Comparison of ENCODE assay signal across 8 cellular contexts in the genomic region with DNA sequence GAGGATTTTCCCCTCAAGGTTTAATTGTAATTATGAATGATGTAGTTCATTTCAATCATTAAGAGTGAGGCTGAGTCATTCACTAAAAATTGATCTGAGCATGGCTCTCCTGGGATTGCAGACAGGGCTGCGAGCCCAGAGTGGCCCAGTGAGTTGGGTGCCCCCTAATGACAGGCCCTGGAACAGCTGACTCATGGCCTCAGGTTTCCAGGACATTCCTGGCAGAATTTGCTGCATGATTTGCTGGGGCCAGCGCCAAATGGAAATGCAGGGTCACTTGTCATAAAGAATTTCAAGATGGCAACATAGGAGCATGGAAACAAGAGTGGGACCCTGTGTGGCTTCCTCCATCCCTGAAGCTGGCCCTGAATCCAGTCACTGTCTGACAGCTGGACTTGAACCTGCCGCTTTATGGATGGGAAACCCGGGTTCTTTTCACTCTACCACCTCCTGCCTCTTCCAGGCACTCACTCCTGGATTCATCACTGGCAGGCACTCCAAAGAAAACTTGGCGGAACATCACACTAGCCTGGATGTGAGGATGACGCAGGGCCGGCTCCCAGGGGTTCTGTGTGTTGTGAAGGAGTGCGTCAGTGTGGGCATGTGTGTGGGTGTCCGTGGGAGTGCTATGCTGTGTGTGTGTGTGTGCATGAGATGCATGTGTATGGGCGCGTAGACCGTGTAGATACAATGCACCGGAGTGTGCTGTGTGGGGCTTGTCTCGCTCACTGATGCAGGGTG. TPM values are rescaled to one million over a fixed set of nuclear protein-coding genes. Genes with fewer than 3 reads are reported as not detected.
DNase-seq lines count a peak whose midpoint lies in the region; ATAC-seq and TF ChIP-seq lines count a peak whose summit lies in the region.

No MANE protein-coding gene starts in this region.

- peak; percentile 83 for DNase-seq in Daoy (ENCODE audit: low read depth)
- peak; percentile 18 for DNase-seq in SK-N-DZ (ENCODE audit: low spot score)
- peak; percentile 59 to 68 for DNase-seq in cardiac muscle cell (ENCODE audit: low read depth in 1 of 2, low spot score in 1 of 2)
- no peak for DNase-seq in stimulated activated naive B cell treated with anti-CD40 and anti-IgM and Interleukin-4, amounts not matched to agents 10 μg/mL and 1 μg/mL and 100 μg/mL, for 72 hours
- DNase-seq in activated T-cell treated with anti-CD3 and anti-CD28 coated beads, Interleukin-2, amount 50 U/mL, for 72 hours: no peak

- H3K36me3 ChIP-seq in HUES6 (ENCODE audit: control insufficient read depth, insufficient read depth, low read length): no peaks in the 10 kb centered on the region
- no peaks in the 10 kb centered on the region for H3K36me3 ChIP-seq in cardiac muscle cell

- no peak overlapping the region for H3K4me3 Mint-ChIP-seq in stimulated activated naive B cell treated with anti-CD40 and anti-IgM and Interleukin-4, amounts not matched to agents 10 μg/mL and 1 μg/mL and 100 μg/mL, for 72 hours
- no peak overlapping the region for H3K4me3 Mint-ChIP-seq in activated T-cell treated with anti-CD3 and anti-CD28 coated beads, Interleukin-2, amount 50 U/mL, for 72 hours

- H3K4me1 Mint-ChIP-seq in stimulated activated naive B cell treated with anti-CD40 and anti-IgM and Interleukin-4, amounts not matched to agents 10 μg/mL and 1 μg/mL and 100 μg/mL, for 72 hours: no peaks in the 10 kb centered on the region
- H3K4me1 Mint-ChIP-seq in activated T-cell treated with anti-CD3 and anti-CD28 coated beads, Interleukin-2, amount 50 U/mL, for 72 hours (ENCODE audit: low read depth): no peaks in the 10 kb centered on the region

- no peaks in the 10 kb centered on the region for H3K9me3 ChIP-seq in HUES6 (ENCODE audit: control insufficient read depth, insufficient read depth, low read depth, low read length)
- H3K9me3 ChIP-seq in cardiac muscle cell (ENCODE audit: low read depth): no peaks in the 10 kb centered on the region

- peak overlapping the region; percentile 30 for H3K9ac ChIP-seq in HUES6 (ENCODE audit: low read length)

- peak; percentile 46 to 47 for ATAC-seq in stimulated activated naive B cell treated with anti-CD40 and anti-IgM and Interleukin-4, amounts not matched to agents 10 μg/mL and 1 μg/mL and 100 μg/mL, for 72 hours (replicated peaks)
- no peak for ATAC-seq in activated T-cell treated with anti-CD3 and anti-CD28 coated beads, Interleukin-2, amount 50 U/mL, for 72 hours (replicated peaks in 1 of 2)
- ATAC-seq in GM18505 (IDR thresholded peaks at IDR 0.05; ENCODE audit: unreplicated experiment): no peak
- ATAC-seq in HG02938 (IDR thresholded peaks at IDR 0.05; ENCODE audit: unreplicated experiment): no peak

- TF ChIP-seq CTCF in cardiac muscle cell (IDR thresholded peaks at IDR 0.05; ENCODE audit: low read depth, low read length): peak; percentile 74

- H3K27me3 ChIP-seq in HUES6 (ENCODE audit: control insufficient read depth, insufficient read depth, low read length) (no peaks in the 10 kb centered on the region), cardiac muscle cell (no peaks in the 10 kb centered on the region)

- H3K9me3 Mint-ChIP-seq in stimulated activated naive B cell treated with anti-CD40 and anti-IgM and Interleukin-4, amounts not matched to agents 10 μg/mL and 1 μg/mL and 100 μg/mL, for 72 hours: no peaks in the 10 kb centered on the region
- H3K9me3 Mint-ChIP-seq in activated T-cell treated with anti-CD3 and anti-CD28 coated beads, Interleukin-2, amount 50 U/mL, for 72 hours: no peaks in the 10 kb centered on the region

- H3K36me3 Mint-ChIP-seq in stimulated activated naive B cell treated with anti-CD40 and anti-IgM and Interleukin-4, amounts not matched to agents 10 μg/mL and 1 μg/mL and 100 μg/mL, for 72 hours: no peaks in the 10 kb centered on the region
- no peaks in the 10 kb centered on the region for H3K36me3 Mint-ChIP-seq in activated T-cell treated with anti-CD3 and anti-CD28 coated beads, Interleukin-2, amount 50 U/mL, for 72 hours (ENCODE audit: insufficient read depth in 2 of 2)

- no peak overlapping the region for H3K27ac Mint-ChIP-seq in stimulated activated naive B cell treated with anti-CD40 and anti-IgM and Interleukin-4, amounts not matched to agents 10 μg/mL and 1 μg/mL and 100 μg/mL, for 72 hours
- no peak overlapping the region for H3K27ac Mint-ChIP-seq in activated T-cell treated with anti-CD3 and anti-CD28 coated beads, Interleukin-2, amount 50 U/mL, for 72 hours

- TF ChIP-seq POLR2A in GM18505 (IDR thresholded peaks at IDR 0.05; ENCODE audit: borderline replicate concordance, extremely low read depth, insufficient read depth, insufficient read length): no peak

- peaks cover 19% of the 10 kb centered on the region; the same call in 1 of the 2 replicates for H3K4me1 ChIP-seq in HUES6 (ENCODE audit: control insufficient read depth, insufficient read depth, low read length)
- H3K4me1 ChIP-seq in cardiac muscle cell (ENCODE audit: low read depth): no peaks in the 10 kb centered on the region

- H3K4me3 ChIP-seq in HUES6 (ENCODE audit: low read depth, low read length) (no peak overlapping the region), cardiac muscle cell (no peak overlapping the region)

- peaks cover 0 to 4% of the 10 kb centered on the region in 2 donors for H3K27me3 Mint-ChIP-seq in stimulated activated naive B cell treated with anti-CD40 and anti-IgM and Interleukin-4, amounts not matched to agents 10 μg/mL and 1 μg/mL and 100 μg/mL, for 72 hours
- no peaks in the 10 kb centered on the region for H3K27me3 Mint-ChIP-seq in activated T-cell treated with anti-CD3 and anti-CD28 coated beads, Interleukin-2, amount 50 U/mL, for 72 hours (ENCODE audit: low read depth)

- no peak overlapping the region for H3K27ac ChIP-seq in HUES6 (ENCODE audit: low read depth, low read length)
- no peak overlapping the region for H3K27ac ChIP-seq in cardiac muscle cell

RNA-seq across cellular contexts. Expression of a gene that starts 15.2 kb away (rescaled TPM):
- not detected in 2 replicates for total RNA-seq in Daoy (2014; rRNA removed; shearing (Covaris generic))
- 0.50 and 0.56 TPM in 2 replicates for polyA plus RNA-seq in SK-N-DZ (2014; cell fraction: cytosol; rRNA removed)
- polyA plus RNA-seq in SK-N-DZ (2014; cell fraction: nucleus; rRNA removed): 3.3 and 8.5 TPM in 2 replicates
- 0.04 TPM in 1 of 2 replicates, not detected in the other for total RNA-seq in cardiac muscle cell
- 0.30 TPM in 1 of 2 replicates, not detected in the other for polyA plus RNA-seq in cardiac muscle cell
- 1 to 10 TPM; 1.6 to 4.7 TPM for total RNA-seq in activated T-cell treated with anti-CD3 and anti-CD28 coated beads, Interleukin-2, amount 50 U/mL, for 72 hours

Comparison
In these comparisons a context has a peak if more than half of its experiments do, and no peak if none do; other contexts are left out.
1. DNase-seq: peak in Daoy (single experiment), SK-N-DZ (single experiment) and cardiac muscle cell (2 of 2); none in stimulated activated naive B cell treated with anti-CD40 and anti-IgM and Interleukin-4, amounts not matched to agents 10 μg/mL and 1 μg/mL and 100 μg/mL, for 72 hours (single experiment) and activated T-cell treated with anti-CD3 and anti-CD28 coated beads, Interleukin-2, amount 50 U/mL, for 72 hours (0 of 2).
2. ATAC-seq: peak in stimulated activated naive B cell treated with anti-CD40 and anti-IgM and Interleukin-4, amounts not matched to agents 10 μg/mL and 1 μg/mL and 100 μg/mL, for 72 hours (2 of 2); none in activated T-cell treated with anti-CD3 and anti-CD28 coated beads, Interleukin-2, amount 50 U/mL, for 72 hours (0 of 2), GM18505 (single experiment) and HG02938 (single experiment).